ENCODE assay signal across 8 cellular contexts in the genomic region with DNA sequence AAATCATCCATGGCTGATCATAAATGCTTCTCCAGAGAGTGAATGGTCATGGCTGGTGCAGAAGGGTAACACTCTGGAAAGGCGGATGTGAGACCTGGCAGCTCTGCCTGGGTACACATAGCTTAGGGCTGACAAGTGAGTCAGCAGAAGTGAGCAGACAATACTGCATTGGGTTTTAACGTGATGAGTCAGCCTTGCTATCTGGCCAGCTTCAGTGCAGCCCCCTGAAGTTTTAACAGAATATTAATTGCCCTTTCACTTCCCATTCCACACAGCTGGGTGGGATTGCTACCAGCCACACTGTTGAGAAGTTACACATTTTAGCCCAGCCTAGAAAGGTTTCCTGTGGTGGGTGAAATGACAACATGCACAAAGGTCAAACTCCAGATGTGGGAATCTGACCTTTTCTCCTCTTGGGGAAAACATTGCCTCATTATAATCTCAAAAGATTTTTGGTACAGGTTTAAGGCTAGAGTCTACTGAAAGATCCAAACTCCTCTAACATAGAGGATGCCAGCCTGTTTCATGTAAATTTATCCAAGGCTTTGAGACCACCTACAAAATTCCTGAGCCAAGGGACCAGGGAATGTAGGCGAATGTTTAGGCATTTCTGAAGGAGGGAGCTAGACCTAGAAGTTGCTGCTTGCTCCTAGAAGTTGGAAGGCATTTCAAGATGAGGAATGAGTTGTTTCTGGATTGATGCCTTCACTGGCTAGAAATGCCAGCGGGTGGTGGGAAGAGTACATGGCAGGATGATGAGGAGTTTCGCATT.
A peak's percentile ranks its signal among the peaks of the same experiment; 100 is the strongest.
DNase-seq lines count a peak whose midpoint lies in the region; ATAC-seq lines count a peak whose summit lies in the region.

No MANE protein-coding gene starts in this region.

- H3K27me3 ChIP-seq in SJCRH30: no peaks in the 10 kb centered on the region

- H3K4me3 ChIP-seq in SJCRH30: no peak overlapping the region

- no peaks in the 10 kb centered on the region for H3K36me3 ChIP-seq in SJCRH30

- in situ Hi-C loops in Caki2 (cut with HindIII; ENCODE audit: low pct_unique_long_range_greater_than_20kb, low sequenced_read_pairs): no loop called here

- DNase-seq in Caki2 (ENCODE audit: low read depth) (peak; percentile 72), SJCRH30 (peak; percentile 55 to 71), fibroblast of peridontal ligament (ENCODE audit: extremely low read depth) (peak; percentile 94), posterior vena cava (ENCODE audit: low spot score) (peak; percentile 87), NCI-H2107 (lab: John Stamatoyannopoulos, UW) (no peak), C1 segment of cervical spinal cord (lab: John Stamatoyannopoulos, UW) (no peak)

- H3K27ac ChIP-seq in SJCRH30: peak overlapping the region; percentile 50

- no peaks in the 10 kb centered on the region for H3K9me3 ChIP-seq in SJCRH30 (replicated peaks)

- intact Hi-C loops in posterior vena cava (cut with DNase I): no loop called here

- H3K4me1 ChIP-seq in SJCRH30: peaks cover 25% of the 10 kb centered on the region

- ATAC-seq in GM19395 (IDR thresholded peaks at IDR 0.05; ENCODE audit: unreplicated experiment) (peak; percentile 98), HG03342 (IDR thresholded peaks at IDR 0.05; ENCODE audit: unreplicated experiment) (peak; percentile 97)

Comparison
In these comparisons a context has a peak if more than half of its experiments do, and no peak if none do; other contexts are left out.
1. DNase-seq: peak in Caki2 (single experiment), SJCRH30 (2 of 2), fibroblast of peridontal ligament (single experiment) and posterior vena cava (single experiment); none in NCI-H2107 (single experiment) and C1 segment of cervical spinal cord (0 of 14).